In genomic region chr11:118718578-118718977, GRCh38 we compare ENCODE assay signal across 7 cellular contexts. TPM values are rescaled to one million over a fixed set of nuclear protein-coding genes. Genes with fewer than 3 reads are reported as not detected.
"Had no signal": no experiment of that assay in that cellular context is flagged by ENCODE, and none has a peak within 500 bp of the region (broad histone marks: within the 10 kb centered on the region; RNA-seq: fewer than 3 reads in every experiment).

No MANE protein-coding gene starts in this region.

RNA-seq across cellular contexts. Expression of gene TREH, which starts 39.1 kb away (rescaled TPM):
- total RNA-seq: activated CD4-positive, alpha-beta memory T cell treated with anti-CD3 and anti-CD28 coated beads, Interleukin-2, amount 10 ng/mL, durations not matched to agents 7 days and 5 days; activated CD4-positive, alpha-beta T cell treated with anti-CD3 and anti-CD28 coated beads for 36 hours; activated CD8-positive, alpha-beta memory T cell treated with anti-CD3 and anti-CD28 coated beads for 36 hours; activated naive CD4-positive, alpha-beta T cell treated with anti-CD3 and anti-CD28 coated beads for 36 hours; activated T-helper 17 cell treated with anti-CD3 and anti-CD28 coated beads, Interleukin-2, amount 50 U/mL, for 72 hours; astrocyte; NCI-H460 had no signal
